In genomic region chr21:37537391-37537996, GRCh38 we compare ENCODE assay signal across 1 cellular context.
TF ChIP-seq lines count a peak whose summit lies in the region.

No MANE protein-coding gene starts in this region.

TF ChIP-seq in K562, 482 proteins besides CTCF, POLR2A, EP300 and RAD21 (continued from another document):
- TF ChIP-seq ZNF407 (IDR thresholded peaks at IDR 0.05; ENCODE audit: low read depth) (no peak), SAFB2 (IDR thresholded peaks at IDR 0.05; ENCODE audit: borderline replicate concordance, low read depth, low read length, severe bottlenecking) (no peak), ZNF436 (CRISPR knock-in tag; IDR thresholded peaks at IDR 0.05) (no peak), ARHGAP35 (IDR thresholded peaks at IDR 0.05; ENCODE audit: partially characterized antibody) (no peak), NCOA2 (IDR thresholded peaks at IDR 0.05; ENCODE audit: partially characterized antibody in 2 of 2) (no peak), DPF2 (IDR thresholded peaks at IDR 0.05) (no peak), CHD7 (IDR thresholded peaks at IDR 0.05; ENCODE audit: low read depth, low read length) (no peak), ZNF253 (CRISPR knock-in tag; conservative IDR thresholded peaks at IDR 0.05) (no peak), DMBX1 (CRISPR knock-in tag; IDR thresholded peaks at IDR 0.05; ENCODE audit: borderline replicate concordance) (peak; percentile 80; the same call in 1 of the 2 replicates), STAG1 (CRISPR knock-in tag; IDR thresholded peaks at IDR 0.05; ENCODE audit: borderline replicate concordance) (no peak), ZNF583 (CRISPR knock-in tag; IDR thresholded peaks at IDR 0.05) (peak; percentile 46; the same call in 1 of the 2 replicates), CHD2 (IDR thresholded peaks at IDR 0.05; ENCODE audit: low read depth, low read length) (no peak), TAF1 (IDR thresholded peaks at IDR 0.05; ENCODE audit: control insufficient read depth, extremely low read depth, insufficient read depth, low read length, severe bottlenecking) (no peak), DACH1 (IDR thresholded peaks at IDR 0.05; ENCODE audit: partially characterized antibody) (no peak), SIRT6 (IDR thresholded peaks at IDR 0.05; ENCODE audit: low read depth, low read length) (no peak), IFI16 (CRISPR knock-in tag; IDR thresholded peaks at IDR 0.05) (0 out of 2 replicates have a peak, but pooled peaks have one; percentile 22), MTF1 (CRISPR knock-in tag; IDR thresholded peaks at IDR 0.05; ENCODE audit: borderline replicate concordance) (0 out of 2 replicates have a peak, but pooled peaks have one; percentile 13), JUND (IDR thresholded peaks at IDR 0.05; ENCODE audit: borderline replicate concordance, low read depth, low read length) (no peak), JUND (tag; IDR thresholded peaks at IDR 0.05; ENCODE audit: borderline replicate concordance, low read depth, low read length) (no peak), PTTG1 (tag; IDR thresholded peaks at IDR 0.05; ENCODE audit: low read depth) (peak; percentile 51), KDM2B (CRISPR knock-in tag; IDR thresholded peaks at IDR 0.05) (no peak), MYC (IDR thresholded peaks at IDR 0.05; ENCODE audit: low read depth, low read length) (no peak), MYC (CRISPR knock-in tag; IDR thresholded peaks at IDR 0.05; ENCODE audit: borderline replicate concordance, low read depth) (no peak), HDAC6 (IDR thresholded peaks at IDR 0.05; ENCODE audit: low read depth, low read length) (no peak), PHTF2 (CRISPR knock-in tag; IDR thresholded peaks at IDR 0.05) (no peak), ARID3B (CRISPR knock-in tag; IDR thresholded peaks at IDR 0.05; ENCODE audit: borderline replicate concordance) (no peak), ZFX (CRISPR knock-in tag; IDR thresholded peaks at IDR 0.05) (no peak)
- TF ChIP-seq, protein P1, sequence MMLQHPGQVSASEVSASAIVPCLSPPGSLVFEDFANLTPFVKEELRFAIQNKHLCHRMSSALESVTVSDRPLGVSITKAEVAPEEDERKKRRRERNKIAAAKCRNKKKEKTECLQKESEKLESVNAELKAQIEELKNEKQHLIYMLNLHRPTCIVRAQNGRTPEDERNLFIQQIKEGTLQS (IDR thresholded peaks at IDR 0.05), result peak; percentile 72
- TF ChIP-seq, protein P1 (CRISPR knock-in tag; conservative IDR thresholded peaks at IDR 0.05), result no peak
- TF ChIP-seq, protein P2, sequence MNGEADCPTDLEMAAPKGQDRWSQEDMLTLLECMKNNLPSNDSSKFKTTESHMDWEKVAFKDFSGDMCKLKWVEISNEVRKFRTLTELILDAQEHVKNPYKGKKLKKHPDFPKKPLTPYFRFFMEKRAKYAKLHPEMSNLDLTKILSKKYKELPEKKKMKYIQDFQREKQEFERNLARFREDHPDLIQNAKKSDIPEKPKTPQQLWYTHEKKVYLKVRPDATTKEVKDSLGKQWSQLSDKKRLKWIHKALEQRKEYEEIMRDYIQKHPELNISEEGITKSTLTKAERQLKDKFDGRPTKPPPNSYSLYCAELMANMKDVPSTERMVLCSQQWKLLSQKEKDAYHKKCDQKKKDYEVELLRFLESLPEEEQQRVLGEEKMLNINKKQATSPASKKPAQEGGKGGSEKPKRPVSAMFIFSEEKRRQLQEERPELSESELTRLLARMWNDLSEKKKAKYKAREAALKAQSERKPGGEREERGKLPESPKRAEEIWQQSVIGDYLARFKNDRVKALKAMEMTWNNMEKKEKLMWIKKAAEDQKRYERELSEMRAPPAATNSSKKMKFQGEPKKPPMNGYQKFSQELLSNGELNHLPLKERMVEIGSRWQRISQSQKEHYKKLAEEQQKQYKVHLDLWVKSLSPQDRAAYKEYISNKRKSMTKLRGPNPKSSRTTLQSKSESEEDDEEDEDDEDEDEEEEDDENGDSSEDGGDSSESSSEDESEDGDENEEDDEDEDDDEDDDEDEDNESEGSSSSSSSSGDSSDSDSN (IDR thresholded peaks at IDR 0.05; ENCODE audit: borderline replicate concordance in 1 of 2, low read depth in 2 of 2, low read length in 2 of 2), result no peak
